Comparison of ENCODE assay signal across 9 cellular contexts in genomic region chr2:108536133-108536780, GRCh38. TPM values are rescaled to one million over a fixed set of nuclear protein-coding genes. Genes with fewer than 3 reads are reported as not detected.
DNase-seq lines count a peak whose midpoint lies in the region; ATAC-seq and TF ChIP-seq lines count a peak whose summit lies in the region.
"Had no signal": no experiment of that assay in that cellular context is flagged by ENCODE, and none has a peak within 500 bp of the region (broad histone marks: within the 10 kb centered on the region; RNA-seq: fewer than 3 reads in every experiment).

No MANE protein-coding gene starts in this region.

- H4K20me1 ChIP-seq in MM.1S (ENCODE audit: insufficient read depth, low read length) = no peaks in the 10 kb centered on the region
- no peaks in the 10 kb centered on the region for H4K20me1 ChIP-seq in neural cell (ENCODE audit: insufficient read depth)

- H3K4me3 ChIP-seq in MM.1S (ENCODE audit: low read length) (peak overlapping the region; percentile 97; the same call in 1 of the 2 replicates), choroid plexus epithelial cell (ENCODE audit: low read depth, low read length) (peak overlapping the region; percentile 60), neural cell (ENCODE audit: low read length) (peak overlapping the region; percentile 94)

- H3K4me1 ChIP-seq in MM.1S (ENCODE audit: low read length) = peaks cover 15% of the 10 kb centered on the region

- peaks cover 26% of the 10 kb centered on the region for H3K36me3 Mint-ChIP-seq in Calu3 (ENCODE audit: insufficient read depth, unreplicated experiment)

- peaks cover 66% of the 10 kb centered on the region for H3K79me2 ChIP-seq in MM.1S (ENCODE audit: low read length)
- H3K79me2 ChIP-seq in neural cell (replicated peaks; ENCODE audit: insufficient read depth, low read length) = peaks cover 37% of the 10 kb centered on the region

- H3K4me3 Mint-ChIP-seq in Calu3 (ENCODE audit: low read depth, unreplicated experiment) = peak overlapping the region; percentile 87

- no peaks in the 10 kb centered on the region for H3K9me3 Mint-ChIP-seq in Calu3 (ENCODE audit: low read depth, unreplicated experiment)

- ATAC-seq in HG03571 (IDR thresholded peaks at IDR 0.05; ENCODE audit: unreplicated experiment) = no peak
- no peak for ATAC-seq in left lobe of liver
- no peak for ATAC-seq in GM21529 (IDR thresholded peaks at IDR 0.05; ENCODE audit: unreplicated experiment)

- TF ChIP-seq EP300 in neural cell (conservative IDR thresholded peaks at IDR 0.05; ENCODE audit: poor library complexity, severe bottlenecking) = no peak

- H3K4me2 ChIP-seq in MM.1S (ENCODE audit: low read depth, low read length) (peak overlapping the region; percentile 84), neural cell (ENCODE audit: low read length) (peak overlapping the region; percentile 86)

- intact Hi-C loops in Calu3 (cut with micrococcal nuclease; ENCODE audit: unreplicated experiment) = loop anchor here (5.0 kb wide), 1 partner anchor 46 kb away; no protein-coding TSS in a partner anchor

- DNase-seq in Calu3 (no peak), MM.1S (no peak), choroid plexus epithelial cell (ENCODE audit: low read depth) (peak; percentile 69), GDM1 (lab: John Stamatoyannopoulos, UW) (no peak), left lobe of liver (ENCODE audit: low spot score) (no peak)
- DNase-seq: NCI-H226 had no signal

- BruUV-seq in Calu3 (replicated peaks; lab: Mats Ljungman, UMichigan) = no TSS peak

- CTCF ChIA-PET in Calu3 (lab: Charles Lee) = no interaction called here

- H3K9me2 ChIP-seq in MM.1S (replicated peaks; ENCODE audit: insufficient read depth, low read length) (no peaks in the 10 kb centered on the region), neural cell (ENCODE audit: insufficient read depth, low read length) (no peaks in the 10 kb centered on the region)

- no peak overlapping the region for H3K9ac ChIP-seq in MM.1S (ENCODE audit: low read length)
- H3K9ac ChIP-seq in neural cell (ENCODE audit: low read length) = no peak overlapping the region

- no peaks in the 10 kb centered on the region for H3K27me3 Mint-ChIP-seq in Calu3 (ENCODE audit: unreplicated experiment)

- H3K27me3 ChIP-seq in MM.1S (replicated peaks; ENCODE audit: insufficient read depth, low read length) = no peaks in the 10 kb centered on the region
- H3K27me3 ChIP-seq in neural cell (ENCODE audit: insufficient read depth, low read depth, low read length) = no peaks in the 10 kb centered on the region

- TF ChIP-seq RAD21 in neural cell (conservative IDR thresholded peaks at IDR 0.05) = no peak

- no peak overlapping the region for H3K27ac Mint-ChIP-seq in Calu3 (ENCODE audit: unreplicated experiment)

- peaks cover 12% of the 10 kb centered on the region; the same call in 1 of the 2 replicates for H3F3A ChIP-seq in MM.1S (ENCODE audit: insufficient read depth, low read length)
- no peaks in the 10 kb centered on the region for H3F3A ChIP-seq in neural cell (ENCODE audit: insufficient read depth, low read length, poor library complexity, severe bottlenecking)

- H3K9me3 ChIP-seq in MM.1S (replicated peaks; ENCODE audit: insufficient read depth, low read length) (no peaks in the 10 kb centered on the region), neural cell (ENCODE audit: low read length) (no peaks in the 10 kb centered on the region)

- no peak overlapping the region for H3K27ac ChIP-seq in MM.1S (ENCODE audit: low read length)
- no peak overlapping the region for H3K27ac ChIP-seq in neural cell (ENCODE audit: low read length)

- peaks cover 35% of the 10 kb centered on the region for H3K4me1 Mint-ChIP-seq in Calu3 (ENCODE audit: low read depth, unreplicated experiment)

- H2AFZ ChIP-seq in MM.1S (ENCODE audit: low read length) (no peak overlapping the region), neural cell (ENCODE audit: low read depth, low read length) (no peak overlapping the region)

- no peaks in the 10 kb centered on the region for H3K36me3 ChIP-seq in MM.1S (replicated peaks; ENCODE audit: insufficient read depth, low read length)
- no peaks in the 10 kb centered on the region for H3K36me3 ChIP-seq in neural cell (ENCODE audit: insufficient read depth, low read length)

- no peak for TF ChIP-seq CTCF in Calu3 (IDR thresholded peaks at IDR 0.05; ENCODE audit: unreplicated experiment)
- no peak for TF ChIP-seq CTCF in MM.1S (IDR thresholded peaks at IDR 0.05; ENCODE audit: low read length)
- no peak for TF ChIP-seq CTCF in choroid plexus epithelial cell (conservative IDR thresholded peaks at IDR 0.05; ENCODE audit: low read depth, low read length)
- no peak for TF ChIP-seq CTCF in neural cell (IDR thresholded peaks at IDR 0.05; ENCODE audit: poor library complexity, severe bottlenecking)

TF ChIP-seq in neural cell, 6 proteins besides CTCF, POLR2A, EP300 and RAD21:
- TF ChIP-seq SMC3 (conservative IDR thresholded peaks at IDR 0.05; ENCODE audit: poor library complexity) (no peak), POLR2AphosphoS5 (IDR thresholded peaks at IDR 0.05) (no peak), TAF1 (IDR thresholded peaks at IDR 0.05; ENCODE audit: low read depth) (no peak), MXI1 (conservative IDR thresholded peaks at IDR 0.05; ENCODE audit: poor library complexity, severe bottlenecking) (no peak), EZH2 (IDR thresholded peaks at IDR 0.05; ENCODE audit: borderline replicate concordance, insufficient read depth, low read length, poor library complexity, severe bottlenecking) (no peak), REST (IDR thresholded peaks at IDR 0.05; ENCODE audit: borderline replicate concordance) (no peak)

RNA-seq across cellular contexts. Expression of gene LIMS1, which starts 2.0 kb away (rescaled TPM):
- total RNA-seq in Calu3 (2022) = 40.1 and 51.5 TPM in 2 replicates
- polyA plus RNA-seq in neural cell = 8.2 and 12.3 TPM in 2 replicates
- polyA minus RNA-seq in neural cell = 17.8 and 20.1 TPM in 2 replicates
- total RNA-seq in left lobe of liver = 18.1 TPM
